ENCODE assay signal across 8 cellular contexts in the genomic region with DNA sequence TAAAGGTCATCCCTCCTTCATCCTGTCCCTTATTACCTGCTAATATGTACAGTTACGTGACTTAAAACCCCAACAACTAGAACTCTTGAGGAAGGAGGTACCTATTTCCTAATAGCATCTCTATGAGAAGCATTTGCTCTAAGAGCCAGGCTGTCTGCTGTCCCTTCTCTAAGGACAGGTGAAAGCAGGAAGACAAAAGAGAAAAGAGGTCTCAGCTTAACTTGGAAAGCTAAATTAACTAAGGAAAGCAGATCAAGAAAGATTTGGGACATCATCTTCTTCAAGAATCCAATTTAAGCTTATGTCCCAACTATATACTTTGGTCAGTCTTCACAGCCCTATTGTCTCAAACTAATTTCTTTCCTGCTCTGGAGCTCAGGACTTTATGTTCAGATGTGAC. TPM values are rescaled to one million over a fixed set of nuclear protein-coding genes. Genes with fewer than 3 reads are reported as not detected.
DNase-seq lines count a peak whose midpoint lies in the region; ATAC-seq, FAIRE-seq and TF ChIP-seq lines count a peak whose summit lies in the region.

No MANE protein-coding gene starts in this region.

- H4K20me1 ChIP-seq in HepG2 (ENCODE audit: insufficient read depth, low read length), result peaks cover 69% of the 10 kb centered on the region

- in situ Hi-C loops in HepG2 (cut with HindIII; ENCODE audit: extremely low pct_ligation_motif_present, low pct_unique_long_range_greater_than_20kb), result no loop called here

- H3K9ac ChIP-seq in HepG2 (ENCODE audit: insufficient read depth, low read depth, low read length), result peak overlapping the region; percentile 87

- TF ChIP-seq EP300 in HepG2 (IDR thresholded peaks at IDR 0.05; ENCODE audit: low read depth in 2 of 2, low read length in 2 of 2) (no peak), HepG2 (CRISPR knock-in tag; IDR thresholded peaks at IDR 0.05; ENCODE audit: borderline replicate concordance) (no peak)

- TF ChIP-seq CTCF in HepG2 (CRISPR knock-in tag; IDR thresholded peaks at IDR 0.05) (no peak), testis (IDR thresholded peaks at IDR 0.05) (no peak)

- peaks cover 75% of the 10 kb centered on the region for H3K79me2 ChIP-seq in HepG2 (ENCODE audit: insufficient read depth, low read length)

- no peaks in the 10 kb centered on the region for H3K27me3 Mint-ChIP-seq in activated CD4-positive, alpha-beta T cell treated with anti-CD3 and anti-CD28 coated beads, Interleukin-2, amount 10 ng/mL, durations not matched to agents 7 days and 5 days
- H3K27me3 Mint-ChIP-seq in activated naive CD8-positive, alpha-beta T cell treated with anti-CD3 and anti-CD28 coated beads for 36 hours, result no peaks in the 10 kb centered on the region

- H3K4me3 ChIP-seq in HepG2 (replicated peaks in 1 of 3; ENCODE audit: insufficient read depth in 1 of 3, low read depth in 2 of 3, low read length in 3 of 3) (peak overlapping the region; percentile 80 to 100 (median 99)), testis (peak overlapping the region; percentile 72 to 91)

- CTCF ChIA-PET in activated CD4-positive, alpha-beta T cell treated with anti-CD3 and anti-CD28 coated beads, Interleukin-2, amount 10 ng/mL, durations not matched to agents 7 days and 5 days (lab: Charles Lee), result no interaction called here
- CTCF ChIA-PET in HepG2 (lab: Yijun Ruan, JAX; ENCODE audit: low intra/inter-chr PET ratio, low total read pairs), result no interaction called here

- no peak overlapping the region for H2AFZ ChIP-seq in HepG2 (ENCODE audit: low read length)

- H3K4me3 Mint-ChIP-seq in activated CD4-positive, alpha-beta T cell treated with anti-CD3 and anti-CD28 coated beads, Interleukin-2, amount 10 ng/mL, durations not matched to agents 7 days and 5 days, result peak overlapping the region; percentile 82
- H3K4me3 Mint-ChIP-seq in activated naive CD8-positive, alpha-beta T cell treated with anti-CD3 and anti-CD28 coated beads for 36 hours, result peak overlapping the region; percentile 88

- peaks cover 43% of the 10 kb centered on the region for H3K36me3 Mint-ChIP-seq in activated CD4-positive, alpha-beta T cell treated with anti-CD3 and anti-CD28 coated beads, Interleukin-2, amount 10 ng/mL, durations not matched to agents 7 days and 5 days (ENCODE audit: low read depth)
- peaks cover 34% of the 10 kb centered on the region for H3K36me3 Mint-ChIP-seq in activated naive CD8-positive, alpha-beta T cell treated with anti-CD3 and anti-CD28 coated beads for 36 hours

- H3K27ac ChIP-seq in HepG2 (ENCODE audit: extremely low read length, insufficient read depth, low read length) (no peak overlapping the region), testis (peak overlapping the region in 1 of 2 donors; percentile 99)

- H3K27me3 ChIP-seq in HepG2 (ENCODE audit: control insufficient read depth in 1 of 2, insufficient read depth in 2 of 2, low read length in 2 of 2) (no peaks in the 10 kb centered on the region; a peak in 1 of 5 replicates), testis (no peaks in the 10 kb centered on the region)

- H3K36me3 ChIP-seq in HepG2 (replicated peaks in 1 of 2; ENCODE audit: control insufficient read depth in 1 of 2, insufficient read depth in 2 of 2, low read length in 2 of 2) (peaks cover 0 to 11% of the 10 kb centered on the region in 2 experiments; a peak in 2 of 5 replicates), testis (ENCODE audit: low read depth, missing control alignments) (no peaks in the 10 kb centered on the region)

- TF ChIP-seq RAD21 in HepG2 (CRISPR knock-in tag; IDR thresholded peaks at IDR 0.05), result no peak

- no peak overlapping the region for H3K27ac Mint-ChIP-seq in activated CD4-positive, alpha-beta T cell treated with anti-CD3 and anti-CD28 coated beads, Interleukin-2, amount 10 ng/mL, durations not matched to agents 7 days and 5 days
- no peak overlapping the region for H3K27ac Mint-ChIP-seq in activated naive CD8-positive, alpha-beta T cell treated with anti-CD3 and anti-CD28 coated beads for 36 hours

- DNase-seq in activated CD4-positive, alpha-beta T cell treated with anti-CD3 and anti-CD28 coated beads, Interleukin-2, amount 10 ng/mL, durations not matched to agents 7 days and 5 days, result no peak
- no peak for DNase-seq in activated CD4-positive, alpha-beta T cell treated with anti-CD3 and anti-CD28 coated beads, Interleukin-2, amount 50 U/mL, for 48 hours
- DNase-seq in activated naive CD8-positive, alpha-beta T cell treated with anti-CD3 and anti-CD28 coated beads for 36 hours, result no peak
- DNase-seq in HepG2 (ENCODE audit: low spot score), result no peak
- DNase-seq in testis, result no peak
- DNase-seq in EL, result no peak
- DNase-seq in sciatic nerve (ENCODE audit: low spot score), result no peak
- DNase-seq in COR-L47 (lab: John Stamatoyannopoulos, UW), result no peak

- peak overlapping the region; percentile 86 for H3K4me2 ChIP-seq in HepG2 (ENCODE audit: low read depth, low read length)

- POLR2A ChIA-PET in activated CD4-positive, alpha-beta T cell treated with anti-CD3 and anti-CD28 coated beads, Interleukin-2, amount 10 ng/mL, durations not matched to agents 7 days and 5 days (lab: Charles Lee), result no interaction called here
- POLR2A ChIA-PET in HepG2 (lab: Yijun Ruan, JAX), result interaction anchor here (0.6 to 1.0 kb wide), 2 partner anchors 22 to 517 kb away, joined by 3 to 4 read pairs; no protein-coding TSS in a partner anchor

- WGBS in HepG2 (ENCODE audit: low lambda C conversion rate), result 0% methylated on average over 1 of the region's 1 CpG
- WGBS in testis, 2 donors, result 33 to 42% methylated on average over 1 of the region's 1 CpG

- BruUV-seq in HepG2 (replicated peaks; lab: Mats Ljungman, UMichigan), result no TSS peak

- FAIRE-seq in HepG2 (lab: Jason Lieb, UNC), result no peak

- H3K4me1 ChIP-seq in HepG2 (ENCODE audit: insufficient read depth, low read length) (peaks cover 36% of the 10 kb centered on the region), testis (peaks cover 10% of the 10 kb centered on the region)

- H3K4me1 Mint-ChIP-seq in activated CD4-positive, alpha-beta T cell treated with anti-CD3 and anti-CD28 coated beads, Interleukin-2, amount 10 ng/mL, durations not matched to agents 7 days and 5 days, result peaks cover 48% of the 10 kb centered on the region
- H3K4me1 Mint-ChIP-seq in activated naive CD8-positive, alpha-beta T cell treated with anti-CD3 and anti-CD28 coated beads for 36 hours, result peaks cover 41% of the 10 kb centered on the region

- no peaks in the 10 kb centered on the region for H3K9me3 Mint-ChIP-seq in activated CD4-positive, alpha-beta T cell treated with anti-CD3 and anti-CD28 coated beads, Interleukin-2, amount 10 ng/mL, durations not matched to agents 7 days and 5 days
- no peaks in the 10 kb centered on the region for H3K9me3 Mint-ChIP-seq in activated naive CD8-positive, alpha-beta T cell treated with anti-CD3 and anti-CD28 coated beads for 36 hours

- H3K9me3 ChIP-seq in HepG2 (ENCODE audit: low read length), result no peaks in the 10 kb centered on the region
- no peaks in the 10 kb centered on the region for H3K9me3 ChIP-seq in testis

- ATAC-seq in HepG2 (no peak), sciatic nerve (no peak)

- intact Hi-C loops in HepG2 (cut with micrococcal nuclease; ENCODE audit: unreplicated experiment), result loop anchor here (5.0 kb wide), 1 partner anchor 37 kb away; no protein-coding TSS in a partner anchor
- intact Hi-C loops in testis (cut with DNase I; ENCODE audit: low total_unique reads), result no loop called here
- intact Hi-C loops in sciatic nerve (cut with DNase I), result no loop called here

- no peak for TF ChIP-seq POLR2A in HepG2 (IDR thresholded peaks at IDR 0.05; ENCODE audit: insufficient read depth in 1 of 2, low read depth in 2 of 2, low read length in 2 of 2)
- no peak for TF ChIP-seq POLR2A in testis (IDR thresholded peaks at IDR 0.05)

TF ChIP-seq in HepG2, 621 proteins besides CTCF, POLR2A, EP300 and RAD21 (continues in another document):
- TF ChIP-seq SAP130 (CRISPR knock-in tag; IDR thresholded peaks at IDR 0.05; ENCODE audit: low read depth), result peak; percentile 25; the same call in 1 of the 2 replicates

RNA-seq across cellular contexts. Expression of gene EGLN1, which starts 2.9 kb away (rescaled TPM):
- 10 to 100 TPM; 29.3 to 39.7 TPM for total RNA-seq in activated CD4-positive, alpha-beta T cell treated with anti-CD3 and anti-CD28 coated beads, Interleukin-2, amount 10 ng/mL, durations not matched to agents 7 days and 5 days
- 10 to 100 TPM; 36.3 to 37.8 TPM for total RNA-seq in activated naive CD8-positive, alpha-beta T cell treated with anti-CD3 and anti-CD28 coated beads for 36 hours
- total RNA-seq in HepG2 (2016; rRNA removed; fragmentation: Illumina TruSeq; extraction: Trizol) (34.4 and 38.2 TPM in 2 replicates), testis (10 to 100 TPM; 47.7 to 64.5 TPM), sciatic nerve (45.5 TPM)
- 5.4 and 8.9 TPM in 2 replicates for total RNA-seq in HepG2 (2016; cell fraction: cytosol; rRNA removed; fragmentation: Illumina TruSeq; extraction: Trizol; ENCODE audit: low read depth)
- total RNA-seq in HepG2 (2016; cell fraction: insoluble cytoplasmic fraction; rRNA removed; fragmentation: Illumina TruSeq; extraction: Trizol), result 35.4 and 39.1 TPM in 2 replicates
- total RNA-seq in HepG2 (2016; cell fraction: membrane; rRNA removed; fragmentation: Illumina TruSeq; extraction: Trizol), result 24.6 TPM in 2 replicates
- 18.5 and 19.0 TPM in 2 replicates for total RNA-seq in HepG2 (2016; cell fraction: nucleus; rRNA removed; fragmentation: Illumina TruSeq; extraction: Trizol)
- polyA plus RNA-seq in HepG2 (2011; rRNA removed) (34.0 and 44.1 TPM in 2 replicates), testis (ENCODE audit: insufficient read depth, low read depth, low replicate concordance) (30.5 TPM)
- 14.2 and 22.5 TPM in 2 replicates for polyA plus RNA-seq in HepG2 (2011; cell fraction: cytosol; rRNA removed)
- 10.6 and 13.2 TPM in 2 replicates for polyA plus RNA-seq in HepG2 (2011; cell fraction: nucleus; rRNA removed)
- polyA plus RNA-seq in HepG2 (2012), result 42.4 and 51.8 TPM in 2 replicates
- polyA plus RNA-seq in HepG2 (2016; cell fraction: cytosol; fragmentation: Illumina TruSeq; extraction: Trizol; ENCODE audit: low read depth), result 3.9 and 5.0 TPM in 2 replicates
- polyA plus RNA-seq in HepG2 (2016; cell fraction: insoluble cytoplasmic fraction; fragmentation: Illumina TruSeq; extraction: Trizol; ENCODE audit: low read depth), result 29.2 and 31.8 TPM in 2 replicates
- 12.2 and 13.6 TPM in 2 replicates for polyA plus RNA-seq in HepG2 (2016; cell fraction: membrane; fragmentation: Illumina TruSeq; extraction: Trizol; ENCODE audit: low read depth)
- polyA plus RNA-seq in HepG2 (2016; cell fraction: nucleus; fragmentation: Illumina TruSeq; extraction: Trizol; ENCODE audit: insufficient read depth, low read depth), result 14.1 and 15.7 TPM in 2 replicates
- polyA minus RNA-seq in HepG2 (2011; rRNA and poly(A)+ RNA removed; ENCODE audit: low replicate concordance), result 10.6 and 21.6 TPM in 2 replicates
- polyA minus RNA-seq in HepG2 (2011; cell fraction: cytosol; rRNA and poly(A)+ RNA removed), result 37.5 and 53.9 TPM in 2 replicates
- polyA minus RNA-seq in HepG2 (2011; cell fraction: nucleus; rRNA and poly(A)+ RNA removed), result 54.3 and 59.9 TPM in 2 replicates
